Comparison of ENCODE assay signal across 8 cellular contexts in genomic region chr17:81735181-81736102, GRCh38. TPM values are rescaled to one million over a fixed set of nuclear protein-coding genes. Genes with fewer than 3 reads are reported as not detected.
DNase-seq lines count a peak whose midpoint lies in the region; ATAC-seq and TF ChIP-seq lines count a peak whose summit lies in the region.

No MANE protein-coding gene starts in this region.

- TF ChIP-seq POLR2A in erythroblast (IDR thresholded peaks at IDR 0.05; ENCODE audit: low read length), result peak; percentile 31

- no peak overlapping the region for H3K27ac ChIP-seq in Panc1 (ENCODE audit: low read length)
- H3K27ac ChIP-seq in skin epidermis, result peak overlapping the region in 18 of 21 experiments; percentile 20 to 83 (median 55)

- peak overlapping the region; percentile 8 to 47; a peak in 3 of 4 replicates for H3K4me3 ChIP-seq in Panc1 (ENCODE audit: low read depth in 2 of 2, low read length in 2 of 2)
- H3K4me3 ChIP-seq in skin epidermis, result peak overlapping the region in 4 of 7 experiments; percentile 0 to 29 (median 8)

- peaks cover 11% of the 10 kb centered on the region; the same call in 1 of the 2 replicates for H3K4me1 ChIP-seq in Panc1 (ENCODE audit: control insufficient read depth, insufficient read depth, low read length)

- intact Hi-C loops in Panc1 (cut with micrococcal nuclease; ENCODE audit: unreplicated experiment), result no loop called here

- H3K9me3 ChIP-seq in Panc1 (ENCODE audit: control insufficient read depth, insufficient read depth, low read depth, low read length), result no peaks in the 10 kb centered on the region

- POLR2A ChIA-PET in Panc1 (lab: Charles Lee), result interaction anchor here (0.6 to 0.7 kb wide), 3 partner anchors 91 to 128 kb away, joined by 3 to 7 read pairs (median 5); partner anchors contain the start of gene MCRIP1

- peak; percentile 100 for DNase-seq in AML-193 (lab: John Stamatoyannopoulos, UW)
- peak; percentile 71 for DNase-seq in GM13977 (ENCODE audit: low spot score)
- DNase-seq in Panc1 (ENCODE audit: low read depth, low spot score), result no peak
- DNase-seq in erythroblast (lab: John Stamatoyannopoulos, UW), result peak; percentile 68 to 84
- no peak for DNase-seq in NCI-H2107 (lab: John Stamatoyannopoulos, UW)

- TF ChIP-seq CTCF in GM13977 (IDR thresholded peaks at IDR 0.05; ENCODE audit: extremely low read depth, insufficient read depth, missing control alignments), result no peak
- TF ChIP-seq CTCF in Panc1 (IDR thresholded peaks at IDR 0.05), result no peak

- no peaks in the 10 kb centered on the region for H3K27me3 ChIP-seq in Panc1 (ENCODE audit: control insufficient read depth, insufficient read depth, low read length)

- in situ Hi-C loops in GM13977 (cut with MboI; ENCODE audit: low pct_unique_long_range_greater_than_20kb, low sequenced_read_pairs, unreplicated experiment) (no loop called here), Panc1 (cut with HindIII; ENCODE audit: low pct_unique_long_range_greater_than_20kb, low sequenced_read_pairs) (no loop called here)

- BruUV-seq in Panc1 (replicated peaks; lab: Mats Ljungman, UMichigan), result no TSS peak

- ATAC-seq in Panc1, result peak; percentile 52
- ATAC-seq in GM18858 (IDR thresholded peaks at IDR 0.05; ENCODE audit: unreplicated experiment), result no peak
- no peak for ATAC-seq in GM18868 (IDR thresholded peaks at IDR 0.05; ENCODE audit: unreplicated experiment)

- CTCF ChIA-PET in Panc1 (lab: Charles Lee), result interaction anchor here (0.6 to 1.0 kb wide), 3 partner anchors 24 to 118 kb away, joined by 4 to 7 read pairs (median 4); no protein-coding TSS in a partner anchor

- no peaks in the 10 kb centered on the region for H3K36me3 ChIP-seq in Panc1 (ENCODE audit: control insufficient read depth, insufficient read depth, low read length)

RNA-seq across cellular contexts. Expression of gene SLC25A10, which starts 23.4 kb away (rescaled TPM):
- 81.2 TPM for total RNA-seq in Panc1 (2021; ENCODE audit: unreplicated experiment)
- 87.0 TPM for polyA plus RNA-seq in Panc1 (2012; ENCODE audit: insufficient read length)

RNA-seq across cellular contexts. Expression of gene MRPL12, which starts 32.3 kb away (rescaled TPM):
- total RNA-seq in Panc1 (2021; ENCODE audit: unreplicated experiment), result 157 TPM
- 199 TPM for polyA plus RNA-seq in Panc1 (2012; ENCODE audit: insufficient read length)

RNA-seq across cellular contexts. Expression of gene HGS, which starts 51.6 kb away (rescaled TPM):
- total RNA-seq in Panc1 (2021; ENCODE audit: unreplicated experiment), result 240 TPM
- 264 TPM for polyA plus RNA-seq in Panc1 (2012; ENCODE audit: insufficient read length)

RNA-seq across cellular contexts. Expression of gene ARL16, which starts 51.8 kb away (rescaled TPM):
- 52.7 TPM for total RNA-seq in Panc1 (2021; ENCODE audit: unreplicated experiment)
- 48.7 TPM for polyA plus RNA-seq in Panc1 (2012; ENCODE audit: insufficient read length)

Comparison
In these comparisons a context has a peak if more than half of its experiments do, and no peak if none do; other contexts are left out.
1. DNase-seq: peak in AML-193 (2 of 2), GM13977 (single experiment) and erythroblast (2 of 2); none in Panc1 (single experiment) and NCI-H2107 (single experiment).